In the genomic region with DNA sequence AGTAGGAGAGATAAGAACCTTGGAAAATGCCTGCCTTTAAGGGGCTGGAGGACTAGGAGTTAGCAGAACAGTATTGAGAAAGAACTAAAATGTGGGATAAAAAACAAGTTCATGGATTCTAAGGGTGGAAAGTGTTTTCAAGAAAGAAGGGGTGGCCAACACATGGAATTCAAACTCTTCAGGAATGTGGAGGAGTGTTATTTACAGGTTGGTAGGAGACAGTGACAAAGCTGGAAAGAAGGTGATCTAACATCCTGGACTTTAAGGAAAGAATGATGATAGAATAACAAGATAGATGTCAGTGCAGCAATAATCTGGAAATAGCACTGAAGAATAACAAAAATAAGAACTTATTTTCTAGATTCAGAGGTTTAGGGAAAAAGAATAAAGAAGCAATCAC, we compare ENCODE assay signal across 23 cellular contexts.
"Had no signal": no experiment of that assay in that cellular context is flagged by ENCODE, and none has a peak within 500 bp of the region (broad histone marks: within the 10 kb centered on the region; RNA-seq: fewer than 3 reads in every experiment).

No MANE protein-coding gene starts in this region.

- H3K27me3 ChIP-seq: heart left ventricle, right atrium auricular region, sigmoid colon, suprapubic skin, thyroid gland, uterus had no signal

- H3K27ac ChIP-seq: coronary artery, dorsolateral prefrontal cortex, heart left ventricle, left ventricle myocardium inferior, right atrium auricular region, sigmoid colon, skin epidermis, suprapubic skin, thyroid gland, uterus had no signal

- H3K36me3 Mint-ChIP-seq: natural killer cell; stimulated activated effector memory CD8-positive, alpha-beta T cell treated with anti-CD3 and anti-CD28 coated beads, Interleukin-12 subunit alpha, Interleukin-12 subunit beta, amount 100 ng/mL, for 72 hours; type B pancreatic cell had no signal

- H3K9me3 Mint-ChIP-seq: natural killer cell; neural crest cell; stimulated activated effector memory CD8-positive, alpha-beta T cell treated with anti-CD3 and anti-CD28 coated beads, Interleukin-12 subunit alpha, Interleukin-12 subunit beta, amount 100 ng/mL, for 72 hours had no signal

- H3K27me3 Mint-ChIP-seq: type B pancreatic cell had no signal

- H3K4me3 ChIP-seq: coronary artery, dorsolateral prefrontal cortex, heart left ventricle, left ventricle myocardium inferior, lung, right atrium auricular region, sigmoid colon, skin epidermis, suprapubic skin, thyroid gland, uterus had no signal

- H3K9me3 ChIP-seq: heart left ventricle, right atrium auricular region, sigmoid colon, suprapubic skin, thyroid gland, uterus had no signal

- H3K4me1 Mint-ChIP-seq: natural killer cell; neural crest cell; stimulated activated effector memory CD8-positive, alpha-beta T cell treated with anti-CD3 and anti-CD28 coated beads, Interleukin-12 subunit alpha, Interleukin-12 subunit beta, amount 100 ng/mL, for 72 hours had no signal

- H3K27ac Mint-ChIP-seq: natural killer cell; stimulated activated effector memory CD8-positive, alpha-beta T cell treated with anti-CD3 and anti-CD28 coated beads, Interleukin-12 subunit alpha, Interleukin-12 subunit beta, amount 100 ng/mL, for 72 hours; type B pancreatic cell had no signal

- DNase-seq: dorsolateral prefrontal cortex; effector CD8-positive, alpha-beta T cell; heart left ventricle; hippocampal formation; left ventricle myocardium inferior; mesenchymal stem cell; natural killer cell; posterior cingulate gyrus; sigmoid colon; stimulated activated CD4-positive, alpha-beta T cell treated with anti-CD3 and anti-CD28 coated beads, Interleukin-12 subunit alpha, Interleukin-12 subunit beta, amount 100 ng/mL, for 4 hours; stimulated activated CD4-positive, alpha-beta T cell treated with anti-CD3 and anti-CD28 coated beads, Interleukin-2, amount 100 ng/mL, for 48 hours; stimulated activated CD8-positive, alpha-beta memory T cell treated with anti-CD3 and anti-CD28 coated beads, Interleukin-4, amount 100 ng/mL, for 48 hours; stimulated activated naive CD8-positive, alpha-beta T cell treated with anti-CD3 and anti-CD28 coated beads, Interleukin-15, Interleukin-2, amounts not matched to agents 100 U/mL and 50 U/mL, for 24 hours; thyroid gland; uterus had no signal

- H3K36me3 ChIP-seq: heart left ventricle, left ventricle myocardium inferior, right atrium auricular region, sigmoid colon, suprapubic skin, thyroid gland, uterus had no signal

- H3K4me3 Mint-ChIP-seq: natural killer cell; neural crest cell; stimulated activated effector memory CD8-positive, alpha-beta T cell treated with anti-CD3 and anti-CD28 coated beads, Interleukin-12 subunit alpha, Interleukin-12 subunit beta, amount 100 ng/mL, for 72 hours; type B pancreatic cell had no signal

- H3K4me1 ChIP-seq: heart left ventricle, left ventricle myocardium inferior, right atrium auricular region, sigmoid colon, suprapubic skin, thyroid gland, uterus had no signal
